ENCODE assay signal across 1 cellular context in genomic region chr22:19994851-19995610, GRCh38.
TF ChIP-seq lines count a peak whose summit lies in the region.

No MANE protein-coding gene starts in this region.

TF ChIP-seq in IMR-90, 13 proteins besides CTCF, POLR2A, EP300 and RAD21:
- TF ChIP-seq FOS (IDR thresholded peaks at IDR 0.05; ENCODE audit: low read depth, low read length) (no peak), MAFK (IDR thresholded peaks at IDR 0.05; ENCODE audit: low read depth, low read length) (no peak), ELK1 (IDR thresholded peaks at IDR 0.05; ENCODE audit: borderline replicate concordance, low read depth, low read length) (no peak), NFE2L2 (IDR thresholded peaks at IDR 0.05; ENCODE audit: low read depth, low read length) (no peak), RFX5 (IDR thresholded peaks at IDR 0.05; ENCODE audit: low read depth, low read length) (no peak), SMC3 (IDR thresholded peaks at IDR 0.05; ENCODE audit: low read depth, low read length) (no peak), MAZ (IDR thresholded peaks at IDR 0.05; ENCODE audit: borderline replicate concordance, low read depth, low read length) (no peak), RCOR1 (IDR thresholded peaks at IDR 0.05; ENCODE audit: insufficient replicate concordance, low read length) (no peak), CEBPB (IDR thresholded peaks at IDR 0.05; ENCODE audit: low read depth, low read length) (no peak), MXI1 (IDR thresholded peaks at IDR 0.05; ENCODE audit: borderline replicate concordance, low read depth, low read length) (no peak), BHLHE40 (IDR thresholded peaks at IDR 0.05; ENCODE audit: low read depth, low read length) (no peak)
- TF ChIP-seq, protein P1, sequence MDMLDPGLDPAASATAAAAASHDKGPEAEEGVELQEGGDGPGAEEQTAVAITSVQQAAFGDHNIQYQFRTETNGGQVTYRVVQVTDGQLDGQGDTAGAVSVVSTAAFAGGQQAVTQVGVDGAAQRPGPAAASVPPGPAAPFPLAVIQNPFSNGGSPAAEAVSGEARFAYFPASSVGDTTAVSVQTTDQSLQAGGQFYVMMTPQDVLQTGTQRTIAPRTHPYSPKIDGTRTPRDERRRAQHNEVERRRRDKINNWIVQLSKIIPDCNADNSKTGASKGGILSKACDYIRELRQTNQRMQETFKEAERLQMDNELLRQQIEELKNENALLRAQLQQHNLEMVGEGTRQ (IDR thresholded peaks at IDR 0.05; ENCODE audit: low read depth, low read length) = no peak
